Comparison of ENCODE assay signal across 21 cellular contexts in the genomic region with DNA sequence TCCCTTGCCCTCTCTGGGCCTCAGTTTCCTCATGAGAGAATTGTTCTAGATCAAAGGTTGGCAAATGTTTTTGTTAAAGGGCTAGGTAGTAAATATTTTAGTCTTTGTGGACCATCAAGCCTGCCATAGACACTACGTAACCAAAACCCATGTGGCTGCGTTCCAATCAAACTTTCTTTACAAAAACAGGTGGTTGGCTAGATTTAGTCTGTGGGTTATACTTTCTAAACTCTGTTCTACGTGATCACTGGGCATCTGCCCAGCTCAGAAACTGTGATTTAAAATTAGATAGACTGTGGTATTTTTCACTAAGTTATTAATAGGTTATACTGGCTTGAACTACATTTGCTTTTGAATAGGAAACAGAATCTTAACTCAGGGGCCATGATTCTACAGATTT.
"Had no signal": no experiment of that assay in that cellular context is flagged by ENCODE, and none has a peak within 500 bp of the region (broad histone marks: within the 10 kb centered on the region; RNA-seq: fewer than 3 reads in every experiment).

No MANE protein-coding gene starts in this region.

- H3K27me3 Mint-ChIP-seq: activated CD4-positive, alpha-beta memory T cell treated with anti-CD3 and anti-CD28 coated beads for 36 hours; central memory CD8-positive, alpha-beta T cell had no signal

- H3K27me3 ChIP-seq: MG63 had no signal

- H3K27ac Mint-ChIP-seq: activated CD4-positive, alpha-beta memory T cell treated with anti-CD3 and anti-CD28 coated beads for 36 hours; activated naive CD4-positive, alpha-beta T cell treated with anti-CD3 and anti-CD28 coated beads, Interleukin-2, amount 50 U/mL, for 72 hours; T-helper 1 cell treated with Interleukin-12 subunit alpha and Interleukin-12 subunit beta and Interleukin-4 antibody, amounts not matched to agents 30 μg/mL and 1 μg/mL, for 36 hours had no signal

- H3K36me3 ChIP-seq: MG63 had no signal

- ATAC-seq: activated naive CD4-positive, alpha-beta T cell treated with anti-CD3 and anti-CD28 coated beads, Interleukin-2, amount 50 U/mL, for 72 hours; activated T-cell treated with anti-CD3 and anti-CD28 coated beads, Interleukin-2, amount 50 U/mL, for 4 hours; PC-3 had no signal

- H3K4me1 Mint-ChIP-seq: central memory CD8-positive, alpha-beta T cell had no signal

- H3K4me3 Mint-ChIP-seq: activated CD4-positive, alpha-beta memory T cell treated with anti-CD3 and anti-CD28 coated beads for 36 hours; activated T-cell treated with anti-CD3 and anti-CD28 coated beads, Interleukin-2, amount 50 U/mL, for 4 hours; brain; central memory CD8-positive, alpha-beta T cell; T-helper 1 cell treated with Interleukin-12 subunit alpha and Interleukin-12 subunit beta and Interleukin-4 antibody, amounts not matched to agents 30 μg/mL and 1 μg/mL, for 36 hours had no signal

- H3K36me3 Mint-ChIP-seq: activated CD4-positive, alpha-beta memory T cell treated with anti-CD3 and anti-CD28 coated beads for 36 hours; brain had no signal

- H3K4me3 ChIP-seq: MG63 had no signal

- DNase-seq: activated CD4-positive, alpha-beta memory T cell treated with anti-CD3 and anti-CD28 coated beads for 36 hours; activated CD4-positive, alpha-beta T cell treated with anti-CD3 and anti-CD28 coated beads for 48 hours; activated CD4-positive, CD25-positive, alpha-beta regulatory T cell treated with anti-CD3 and anti-CD28 coated beads, Interleukin-2, amount 50 U/mL, for 72 hours; activated CD8-positive, alpha-beta memory T cell treated with anti-CD3 and anti-CD28 coated beads for 24 hours; activated effector memory CD4-positive, alpha-beta T cell treated with anti-CD3 and anti-CD28 coated beads, Interleukin-2, amount 50 U/mL, for 16 hours; activated naive CD4-positive, alpha-beta T cell treated with Interleukin-2 at 50 U/mL for 16 hours; activated T-cell treated with anti-CD3 and anti-CD28 coated beads, Interleukin-2, amount 50 U/mL, for 4 hours; amygdala; KG1; MG63; NCI-H1105; NCI-H1436; NCI-H1694 treated with DMSO at 0.1 percent for 48 hours; NCI-H2029 treated with DMSO at 0.1 percent for 48 hours; NCI-H510A treated with DMSO at 0.1 percent for 48 hours; PC-3; SHP77 treated with DMSO at 0.1 percent for 48 hours had no signal

- H3K9me3 Mint-ChIP-seq: activated CD4-positive, alpha-beta memory T cell treated with anti-CD3 and anti-CD28 coated beads for 36 hours; T-helper 1 cell treated with Interleukin-12 subunit alpha and Interleukin-12 subunit beta and Interleukin-4 antibody, amounts not matched to agents 30 μg/mL and 1 μg/mL, for 36 hours had no signal

- H3K9me3 ChIP-seq: MG63 had no signal
